25 cellular contexts compared by ENCODE assay signal in genomic region chr1:116686175-116686574, GRCh38. TPM values are rescaled to one million over a fixed set of nuclear protein-coding genes. Genes with fewer than 3 reads are reported as not detected.
DNase-seq lines count a peak whose midpoint lies in the region; ATAC-seq and TF ChIP-seq lines count a peak whose summit lies in the region.
"Had no signal": no experiment of that assay in that cellular context is flagged by ENCODE, and none has a peak within 500 bp of the region (broad histone marks: within the 10 kb centered on the region; RNA-seq: fewer than 3 reads in every experiment).

No MANE protein-coding gene starts in this region.

- H3K27me3 Mint-ChIP-seq in MCF 10A (ENCODE audit: insufficient read depth, unreplicated experiment): no peaks in the 10 kb centered on the region

- peak overlapping the region; percentile 90 for H4K91ac ChIP-seq in trophoblast cell (ENCODE audit: low read depth, low read length)

- peaks cover 11% of the 10 kb centered on the region for H3K4me1 Mint-ChIP-seq in MCF 10A (ENCODE audit: insufficient read depth, unreplicated experiment)

- BruUV-seq in MCF 10A (replicated peaks; lab: Mats Ljungman, UMichigan) (no TSS peak), mammary epithelial cell (replicated peaks; lab: Mats Ljungman, UMichigan) (no TSS peak)

- H3K79me2 ChIP-seq in mammary epithelial cell (ENCODE audit: insufficient read depth, low read length) (no peaks in the 10 kb centered on the region), trophoblast cell (ENCODE audit: control insufficient read depth, insufficient read depth, low read length, poor library complexity) (no peaks in the 10 kb centered on the region), hepatocyte (no peaks in the 10 kb centered on the region)

- peak overlapping the region; percentile 86 for H2BK12ac ChIP-seq in trophoblast cell (ENCODE audit: low read length)

- H3K27ac ChIP-seq in mammary epithelial cell (ENCODE audit: insufficient read depth, low read depth, low read length) (no peak overlapping the region), RWPE1 (peak overlapping the region; percentile 82), esophagus muscularis mucosa (replicated peaks in 1 of 4) (no peak overlapping the region), trophoblast cell (ENCODE audit: low read depth, low read length) (peak overlapping the region; percentile 42), WERI-Rb-1 (no peak overlapping the region), hepatocyte (no peak overlapping the region)
- H3K27ac ChIP-seq: 22Rv1, C4-2B, GM23248, Peyer's patch had no signal

- POLR2A ChIA-PET in MCF 10A (lab: Yijun Ruan, JAX): no interaction called here
- POLR2A ChIA-PET in RWPE1 (lab: Yijun Ruan, JAX; ENCODE audit: low non-redundant PET): no interaction called here

- peak overlapping the region; percentile 83 for H2BK120ac ChIP-seq in trophoblast cell (ENCODE audit: insufficient read depth, low read length, poor library complexity)

- dilution Hi-C loops in mammary epithelial cell (cut with HindIII; ENCODE audit: low sequenced_read_pairs): no loop called here

- DNase-seq in MCF 10A (ENCODE audit: unreplicated experiment) (no peak), mammary epithelial cell (no peak), RWPE1 (ENCODE audit: low spot score) (no peak), esophagus muscularis mucosa (ENCODE audit: extremely low spot score) (peak; percentile 80), trophoblast cell (no peak), WERI-Rb-1 (no peak), hepatocyte (ENCODE audit: low spot score) (no peak)
- DNase-seq: CD8-positive, alpha-beta T cell; DMS 273 treated with DMSO at 0.1 percent for 48 hours; DMS79 treated with DMSO at 0.1 percent for 48 hours; GM23248; HFFc6; Kasumi-1; MV-4-11; NCI-H1105 treated with DMSO at 0.1 percent for 48 hours; NCI-H2029 treated with DMSO at 0.1 percent for 48 hours; NCI-H2227 treated with DMSO at 0.1 percent for 48 hours; NCI-H526 treated with DMSO at 0.1 percent for 48 hours; OCI-M1; Peyer's patch had no signal

- 100% methylated on average over 7 of the region's 7 CpGs for WGBS in mammary epithelial cell (ENCODE audit: low coverage, missing lambda C conversion rate)
- 99% methylated on average over 7 of the region's 7 CpGs for WGBS in esophagus muscularis mucosa
- WGBS in trophoblast cell (ENCODE audit: extremely low coverage, insufficient coverage, insufficient read length): no CpG with 5 or more reads among the region's 7 CpGs
- WGBS in hepatocyte (ENCODE audit: low lambda C conversion rate, missing lambda C conversion rate): 96% methylated on average over 7 of the region's 7 CpGs

- H3K4ac ChIP-seq in trophoblast cell (ENCODE audit: low read depth, low read length): peak overlapping the region; percentile 67

- peak overlapping the region; percentile 71 for H2BK5ac ChIP-seq in trophoblast cell (ENCODE audit: low read depth, low read length, poor library complexity)

- peak overlapping the region; percentile 56 for H4K8ac ChIP-seq in trophoblast cell (ENCODE audit: low read depth, low read length)

- H3K4me2 ChIP-seq in mammary epithelial cell (ENCODE audit: insufficient read depth, low read depth, low read length) (no peak overlapping the region), trophoblast cell (ENCODE audit: low read length) (no peak overlapping the region), hepatocyte (no peak overlapping the region)

- H2AK5ac ChIP-seq in trophoblast cell (ENCODE audit: low read length): peak overlapping the region; percentile 97

- TF ChIP-seq POLR2A in esophagus muscularis mucosa (IDR thresholded peaks at IDR 0.05; ENCODE audit: low read depth): no peak

- intact Hi-C loops in MCF 10A (cut with micrococcal nuclease): no loop called here
- intact Hi-C loops in mammary epithelial cell (cut with micrococcal nuclease): no loop called here
- intact Hi-C loops in esophagus muscularis mucosa (cut with DNase I): no loop called here

- no peak overlapping the region for H3K4me3 Mint-ChIP-seq in MCF 10A (ENCODE audit: unreplicated experiment)
- H3K4me3 Mint-ChIP-seq: CD8-positive, alpha-beta T cell; HFFc6 had no signal

- no peaks in the 10 kb centered on the region for H3K36me3 ChIP-seq in mammary epithelial cell (ENCODE audit: insufficient read depth, low read length)
- no peaks in the 10 kb centered on the region for H3K36me3 ChIP-seq in esophagus muscularis mucosa
- H3K36me3 ChIP-seq in trophoblast cell (ENCODE audit: control insufficient read depth in 1 of 2, insufficient read depth in 2 of 2, low read length in 2 of 2): no peaks in the 10 kb centered on the region
- no peaks in the 10 kb centered on the region for H3K36me3 ChIP-seq in WERI-Rb-1
- no peaks in the 10 kb centered on the region for H3K36me3 ChIP-seq in hepatocyte (replicated peaks; ENCODE audit: insufficient read depth, low read depth)
- H3K36me3 ChIP-seq: HAP-1, Peyer's patch had no signal

- H2AFZ ChIP-seq in mammary epithelial cell (ENCODE audit: low read depth, low read length) (no peak overlapping the region), trophoblast cell (ENCODE audit: insufficient read depth, low read length, poor library complexity) (no peak overlapping the region), hepatocyte (no peak overlapping the region)
- H2AFZ ChIP-seq: GM23248 had no signal

- H3K36me3 Mint-ChIP-seq in MCF 10A (ENCODE audit: insufficient read depth, unreplicated experiment): peaks cover 8% of the 10 kb centered on the region
- H3K36me3 Mint-ChIP-seq: CD8-positive, alpha-beta T cell had no signal

- TF ChIP-seq CTCF in MCF 10A (IDR thresholded peaks at IDR 0.05; ENCODE audit: unreplicated experiment) (no peak), mammary epithelial cell (conservative IDR thresholded peaks at IDR 0.05 in 1 of 2, IDR thresholded peaks at IDR 0.05 in 1 of 2; ENCODE audit: extremely low read depth in 1 of 2, insufficient read depth in 1 of 2, low read depth in 1 of 2, low read length in 2 of 2) (no peak), RWPE1 (conservative IDR thresholded peaks at IDR 0.05; ENCODE audit: low read depth) (no peak), esophagus muscularis mucosa (IDR thresholded peaks at IDR 0.05) (no peak), WERI-Rb-1 (IDR thresholded peaks at IDR 0.05; ENCODE audit: low read depth, low read length) (no peak), hepatocyte (IDR thresholded peaks at IDR 0.05; ENCODE audit: poor library complexity) (no peak)

- H4K20me1 ChIP-seq in mammary epithelial cell (ENCODE audit: insufficient read depth, low read length) (no peaks in the 10 kb centered on the region), hepatocyte (ENCODE audit: insufficient read depth, poor library complexity, severe bottlenecking) (no peaks in the 10 kb centered on the region)

- H3K27me3 ChIP-seq in mammary epithelial cell (ENCODE audit: insufficient read depth, low read length) (no peaks in the 10 kb centered on the region), esophagus muscularis mucosa (no peaks in the 10 kb centered on the region), trophoblast cell (ENCODE audit: insufficient read depth, low read length) (no peaks in the 10 kb centered on the region), WERI-Rb-1 (ENCODE audit: insufficient read depth, low read depth, severe bottlenecking) (no peaks in the 10 kb centered on the region), hepatocyte (no peaks in the 10 kb centered on the region)
- H3K27me3 ChIP-seq: Peyer's patch had no signal

- no peak for TF ChIP-seq EP300 in esophagus muscularis mucosa (IDR thresholded peaks at IDR 0.05)

- peak overlapping the region; percentile 85 for H3K27ac Mint-ChIP-seq in MCF 10A (ENCODE audit: low read depth, unreplicated experiment)
- H3K27ac Mint-ChIP-seq: CD8-positive, alpha-beta T cell; HFFc6 had no signal

- H3K18ac ChIP-seq in trophoblast cell (ENCODE audit: low read length): peak overlapping the region; percentile 41

- H3K9me3 Mint-ChIP-seq in MCF 10A (ENCODE audit: unreplicated experiment): no peaks in the 10 kb centered on the region
- H3K9me3 Mint-ChIP-seq: CD8-positive, alpha-beta T cell; HFFc6 had no signal

- no peaks in the 10 kb centered on the region for H3K9me2 ChIP-seq in hepatocyte (replicated peaks; ENCODE audit: insufficient read depth)

- in situ Hi-C loops in mammary epithelial cell (cut with MboI; ENCODE audit: low sequenced_read_pairs in 2 of 2): no loop called here

- no peak overlapping the region for H4K12ac ChIP-seq in trophoblast cell (ENCODE audit: low read depth, low read length)

- H3K4me1 ChIP-seq in mammary epithelial cell (ENCODE audit: insufficient read depth, low read length) (peaks cover 21% of the 10 kb centered on the region), esophagus muscularis mucosa (peaks cover 0 to 9% (median 7%) of the 10 kb centered on the region in 4 donors), trophoblast cell (ENCODE audit: control insufficient read depth in 1 of 2, insufficient read depth in 2 of 2, low read length in 2 of 2) (peaks cover 11 to 21% of the 10 kb centered on the region in 2 experiments), hepatocyte (ENCODE audit: insufficient read depth) (peaks cover 12% of the 10 kb centered on the region)
- H3K4me1 ChIP-seq: HAP-1, Peyer's patch had no signal

- H3K79me1 ChIP-seq in trophoblast cell (ENCODE audit: low read length): peaks cover 12% of the 10 kb centered on the region

- no peak for ATAC-seq in GM21367 (IDR thresholded peaks at IDR 0.05; ENCODE audit: unreplicated experiment)
- ATAC-seq: CD8-positive, alpha-beta T cell; HepG2 had no signal

- H3K9ac ChIP-seq in mammary epithelial cell (ENCODE audit: insufficient read depth, low read length) (no peak overlapping the region), trophoblast cell (ENCODE audit: low read length) (no peak overlapping the region)
- H3K9ac ChIP-seq: GM23248 had no signal

- peak overlapping the region; percentile 77 for H3K14ac ChIP-seq in trophoblast cell (ENCODE audit: low read length)

- CTCF ChIA-PET in MCF 10A (lab: Yijun Ruan, JAX) (no interaction called here), mammary epithelial cell (lab: Charles Lee; ENCODE audit: low non-redundant PET) (no interaction called here), RWPE1 (lab: Yijun Ruan, JAX) (no interaction called here)

- H3K9me3 ChIP-seq in mammary epithelial cell (replicated peaks; ENCODE audit: insufficient read depth, low read length) (no peaks in the 10 kb centered on the region), esophagus muscularis mucosa (no peaks in the 10 kb centered on the region), trophoblast cell (ENCODE audit: insufficient read depth, low read depth, low read length) (no peaks in the 10 kb centered on the region), WERI-Rb-1 (ENCODE audit: severe bottlenecking) (no peaks in the 10 kb centered on the region), hepatocyte (ENCODE audit: low read depth) (no peaks in the 10 kb centered on the region)
- H3K9me3 ChIP-seq: HAP-1, Peyer's patch had no signal

- no peak overlapping the region for H3K23ac ChIP-seq in trophoblast cell (ENCODE audit: low read length)

- H3K4me3 ChIP-seq in mammary epithelial cell (replicated peaks in 1 of 3; ENCODE audit: insufficient read depth in 1 of 3, low read depth in 2 of 3, low read length in 3 of 3) (no peak overlapping the region), esophagus muscularis mucosa (no peak overlapping the region), trophoblast cell (ENCODE audit: low read depth, low read length) (no peak overlapping the region), WERI-Rb-1 (ENCODE audit: low read depth, low read length) (no peak overlapping the region), hepatocyte (no peak overlapping the region)
- H3K4me3 ChIP-seq: GM23248, HAP-1, Peyer's patch had no signal

RNA-seq across cellular contexts. Expression of gene IGSF3, which starts 18.6 kb away (rescaled TPM):
- total RNA-seq in MCF 10A (2022): 3.5 and 4.6 TPM in 2 replicates
- 100 to 1,000 TPM in 1 of 2 donors, 10 to 100 TPM in 1; 32.2 to 134 TPM for total RNA-seq in mammary epithelial cell
- 29.5 TPM for polyA plus RNA-seq in mammary epithelial cell
- polyA minus RNA-seq in mammary epithelial cell: 58.6 TPM
- 10 to 100 TPM in 1 of 4 donors, 1 to 10 TPM in 3; 2.5 to 14.3 (median 8.5) TPM for total RNA-seq in esophagus muscularis mucosa
- polyA plus RNA-seq in trophoblast cell (2013): 74.5 and 75.3 TPM in 2 replicates
- 27.2 and 34.0 TPM in 2 replicates for total RNA-seq in hepatocyte
- 8.8 and 9.3 TPM in 2 replicates for polyA plus RNA-seq in hepatocyte
- total RNA-seq: CD8-positive, alpha-beta T cell; HFFc6 had no signal

Comparison
In these comparisons a context has a peak if more than half of its experiments do, and no peak if none do; other contexts are left out.
1. H3K27ac ChIP-seq: peak in RWPE1 (single experiment) and trophoblast cell (single experiment); none in mammary epithelial cell (single experiment), esophagus muscularis mucosa (0 of 4), WERI-Rb-1 (single experiment) and hepatocyte (single experiment).